ENCODE assay signal across 9 cellular contexts in genomic region chr1:160369087-160369486, GRCh38. TPM values are rescaled to one million over a fixed set of nuclear protein-coding genes. Genes with fewer than 3 reads are reported as not detected.
"Had no signal": no experiment of that assay in that cellular context is flagged by ENCODE, and none has a peak within 500 bp of the region (broad histone marks: within the 10 kb centered on the region; RNA-seq: fewer than 3 reads in every experiment).

No MANE protein-coding gene starts in this region.

- H3K9ac ChIP-seq: GM23248 had no signal

- H3K4me3 Mint-ChIP-seq: HFFc6, IgD-negative memory B cell had no signal

- H3K27ac ChIP-seq: GM23248, HL-60 had no signal

- H3K27ac Mint-ChIP-seq: HFFc6, IgD-negative memory B cell had no signal

- DNase-seq: GM23248, GOT3, H7, HCEC 1CT, HFFc6, KG1 had no signal

- H3K4me3 ChIP-seq: GM23248 had no signal

- H3K27me3 Mint-ChIP-seq: IgD-negative memory B cell had no signal

- FAIRE-seq: HepG2 had no signal

- H2AFZ ChIP-seq: GM23248 had no signal

- ATAC-seq: HepG2 had no signal

- H3K9me3 Mint-ChIP-seq: HFFc6, IgD-negative memory B cell had no signal

RNA-seq across cellular contexts. Expression of gene NHLH1, which starts 2.2 kb away (rescaled TPM):
- total RNA-seq: GM23248 had no signal
- polyA plus RNA-seq: IgD-negative memory B cell had no signal

RNA-seq across cellular contexts. Expression of gene VANGL2, which starts 31.3 kb away (rescaled TPM):
- total RNA-seq: GM23248, HepG2, HFFc6 had no signal
- polyA plus RNA-seq: GM23248, IgD-negative memory B cell had no signal
